In genomic region chr2:241616168-241617125, GRCh38 we compare ENCODE assay signal across 1 cellular context.
TF ChIP-seq lines count a peak whose summit lies in the region.

No MANE protein-coding gene starts in this region.

TF ChIP-seq in H1, 55 proteins besides CTCF, POLR2A, EP300 and RAD21:
- TF ChIP-seq ASH2L (IDR thresholded peaks at IDR 0.05; ENCODE audit: low read length) (no peak), FOSL1 (IDR thresholded peaks at IDR 0.05; ENCODE audit: insufficient read depth, low read depth, low read length) (no peak), SUZ12 (IDR thresholded peaks at IDR 0.05; ENCODE audit: low read length) (no peak), NANOG (IDR thresholded peaks at IDR 0.05; ENCODE audit: insufficient read depth, low read depth, low read length, poor library complexity, severe bottlenecking) (no peak), GABPA (IDR thresholded peaks at IDR 0.05; ENCODE audit: borderline replicate concordance, insufficient read depth, low read length) (no peak), POU5F1 (IDR thresholded peaks at IDR 0.05; ENCODE audit: low read depth, low read length) (no peak), SIRT6 (IDR thresholded peaks at IDR 0.05; ENCODE audit: low read length) (no peak), BACH1 (IDR thresholded peaks at IDR 0.05; ENCODE audit: low read length) (no peak), PHF8 (conservative IDR thresholded peaks at IDR 0.05; ENCODE audit: low read depth, low read length) (no peak), SAP30 (IDR thresholded peaks at IDR 0.05; ENCODE audit: insufficient read depth, insufficient replicate concordance, low read length) (no peak), ZNF274 (IDR thresholded peaks at IDR 0.05; ENCODE audit: borderline replicate concordance, extremely low read depth, low read length) (no peak), NRF1 (IDR thresholded peaks at IDR 0.05; ENCODE audit: low read depth, low read length) (no peak), CHD7 (IDR thresholded peaks at IDR 0.05; ENCODE audit: insufficient replicate concordance, low read length) (no peak), MAX (IDR thresholded peaks at IDR 0.05) (no peak), SP2 (IDR thresholded peaks at IDR 0.05; ENCODE audit: low read length) (no peak), CBX5 (IDR thresholded peaks at IDR 0.05; ENCODE audit: low read depth, low read length) (no peak), JUND (IDR thresholded peaks at IDR 0.05; ENCODE audit: low read length) (no peak), JUN (IDR thresholded peaks at IDR 0.05; ENCODE audit: low read depth, low read length) (no peak), CREB1 (IDR thresholded peaks at IDR 0.05) (no peak), HDAC2 (IDR thresholded peaks at IDR 0.05; ENCODE audit: borderline replicate concordance in 1 of 2, low read depth in 2 of 2, low read length in 2 of 2) (no peak)
